37 cellular contexts compared by ENCODE assay signal in genomic region chr9:135482015-135482754, GRCh38. TPM values are rescaled to one million over a fixed set of nuclear protein-coding genes. Genes with fewer than 3 reads are reported as not detected.
A peak's percentile ranks its signal among the peaks of the same experiment; 100 is the strongest.
DNase-seq lines count a peak whose midpoint lies in the region; ATAC-seq, FAIRE-seq and TF ChIP-seq lines count a peak whose summit lies in the region.
"Had no signal": no experiment of that assay in that cellular context is flagged by ENCODE, and none has a peak within 500 bp of the region (broad histone marks: within the 10 kb centered on the region; RNA-seq: fewer than 3 reads in every experiment).

No MANE protein-coding gene starts in this region.

- no peaks in the 10 kb centered on the region for H3K36me3 Mint-ChIP-seq in activated naive CD8-positive, alpha-beta T cell
- no peaks in the 10 kb centered on the region for H3K36me3 Mint-ChIP-seq in activated naive CD8-positive, alpha-beta T cell treated with anti-CD3 and anti-CD28 coated beads, Interleukin-2, amount 50 U/mL, for 24 hours (ENCODE audit: low read depth)
- H3K36me3 Mint-ChIP-seq in activated T-helper 17 cell treated with anti-CD3 and anti-CD28 coated beads, Interleukin-2, amount 50 U/mL, for 72 hours (ENCODE audit: low read depth) = peaks cover 11% of the 10 kb centered on the region
- H3K36me3 Mint-ChIP-seq in immature natural killer cell = no peaks in the 10 kb centered on the region
- H3K36me3 Mint-ChIP-seq: activated naive CD4-positive, alpha-beta T cell treated with anti-CD3 and anti-CD28 coated beads, Interleukin-2, amount 10 ng/mL, durations not matched to agents 7 days and 5 days had no signal

- H3K9me3 ChIP-seq in neuronal stem cell (replicated peaks in 1 of 2; ENCODE audit: control insufficient read depth in 2 of 2, insufficient read depth in 1 of 2, low read depth in 1 of 2, low read length in 2 of 2) (peaks cover 0 to 2% of the 10 kb centered on the region in 2 donors), hepatocyte (ENCODE audit: low read depth) (no peaks in the 10 kb centered on the region)
- H3K9me3 ChIP-seq: breast epithelium, gastroesophageal sphincter, neutrophil, psoas muscle, sigmoid colon, tibial nerve had no signal

- H3K27ac ChIP-seq in neuronal stem cell (replicated peaks; ENCODE audit: low read length) = no peak overlapping the region
- no peak overlapping the region for H3K27ac ChIP-seq in hepatocyte
- H3K27ac ChIP-seq: 22Rv1, breast epithelium, C4-2B, gastroesophageal sphincter, neutrophil, PC-9, psoas muscle, sigmoid colon, tibial nerve had no signal

- H3K27me3 Mint-ChIP-seq in activated naive CD8-positive, alpha-beta T cell = peaks cover 30% of the 10 kb centered on the region
- H3K27me3 Mint-ChIP-seq in activated naive CD8-positive, alpha-beta T cell treated with anti-CD3 and anti-CD28 coated beads, Interleukin-2, amount 50 U/mL, for 24 hours = peaks cover 47% of the 10 kb centered on the region
- H3K27me3 Mint-ChIP-seq in activated T-helper 17 cell treated with anti-CD3 and anti-CD28 coated beads, Interleukin-2, amount 50 U/mL, for 72 hours = peaks cover 6% of the 10 kb centered on the region
- peaks cover 4 to 22% (median 6%) of the 10 kb centered on the region in 3 donors for H3K27me3 Mint-ChIP-seq in immature natural killer cell (ENCODE audit: low read depth in 3 of 3)

- H3K4me1 Mint-ChIP-seq in activated naive CD8-positive, alpha-beta T cell (ENCODE audit: low read depth) = peaks cover 7% of the 10 kb centered on the region
- H3K4me1 Mint-ChIP-seq in activated naive CD8-positive, alpha-beta T cell treated with anti-CD3 and anti-CD28 coated beads, Interleukin-2, amount 50 U/mL, for 24 hours = peaks cover 4% of the 10 kb centered on the region
- no peaks in the 10 kb centered on the region for H3K4me1 Mint-ChIP-seq in activated T-helper 17 cell treated with anti-CD3 and anti-CD28 coated beads, Interleukin-2, amount 50 U/mL, for 72 hours
- H3K4me1 Mint-ChIP-seq in immature natural killer cell = peaks cover 9 to 17% of the 10 kb centered on the region in 2 donors

- no peak overlapping the region for H2BK120ac ChIP-seq in neuronal stem cell (ENCODE audit: low read depth, low read length)

- no peak for FAIRE-seq in GM19239 (lab: Jason Lieb, UNC)
- FAIRE-seq: D721Med had no signal

- peaks cover 6% of the 10 kb centered on the region for H4K20me1 ChIP-seq in hepatocyte (ENCODE audit: insufficient read depth, poor library complexity, severe bottlenecking)

- no peak overlapping the region for H3K4ac ChIP-seq in neuronal stem cell (ENCODE audit: low read length)

- H3K36me3 ChIP-seq in neuronal stem cell (replicated peaks in 1 of 2; ENCODE audit: control insufficient read depth in 2 of 2, insufficient read depth in 2 of 2, low read length in 2 of 2) = peaks cover 39 to 48% of the 10 kb centered on the region in 2 donors
- H3K36me3 ChIP-seq in hepatocyte (replicated peaks; ENCODE audit: insufficient read depth, low read depth) = no peaks in the 10 kb centered on the region
- H3K36me3 ChIP-seq: breast epithelium, neutrophil had no signal

- H2BK12ac ChIP-seq in neuronal stem cell (ENCODE audit: low read length) = no peak overlapping the region

- no peak overlapping the region for H2BK5ac ChIP-seq in neuronal stem cell (ENCODE audit: low read length)

- no peak overlapping the region for H3K18ac ChIP-seq in neuronal stem cell (ENCODE audit: low read length)

- H3K9ac ChIP-seq in neuronal stem cell (ENCODE audit: low read depth, low read length, poor library complexity) = no peak overlapping the region

- H3K79me1 ChIP-seq in neuronal stem cell (ENCODE audit: low read depth, low read length) = peaks cover 17% of the 10 kb centered on the region

- no peak overlapping the region for H4K8ac ChIP-seq in neuronal stem cell (ENCODE audit: low read depth, low read length)

- H4K91ac ChIP-seq in neuronal stem cell (ENCODE audit: low read depth, low read length, poor library complexity) = no peak overlapping the region

- no peaks in the 10 kb centered on the region for H3K27me3 ChIP-seq in neuronal stem cell (ENCODE audit: control insufficient read depth in 3 of 3, insufficient read depth in 3 of 3, low read depth in 1 of 3, low read length in 3 of 3)
- no peaks in the 10 kb centered on the region for H3K27me3 ChIP-seq in hepatocyte
- H3K27me3 ChIP-seq: breast epithelium, gastroesophageal sphincter, sigmoid colon, tibial nerve had no signal

- H3K79me2 ChIP-seq in hepatocyte = peaks cover 34% of the 10 kb centered on the region

- H3K27ac Mint-ChIP-seq in activated naive CD8-positive, alpha-beta T cell = no peak overlapping the region
- no peak overlapping the region for H3K27ac Mint-ChIP-seq in activated naive CD8-positive, alpha-beta T cell treated with anti-CD3 and anti-CD28 coated beads, Interleukin-2, amount 50 U/mL, for 24 hours
- H3K27ac Mint-ChIP-seq in activated T-helper 17 cell treated with anti-CD3 and anti-CD28 coated beads, Interleukin-2, amount 50 U/mL, for 72 hours = no peak overlapping the region
- H3K27ac Mint-ChIP-seq in immature natural killer cell = no peak overlapping the region
- H3K27ac Mint-ChIP-seq: activated CD4-positive, alpha-beta T cell treated with anti-CD3 and anti-CD28 coated beads for 36 hours; activated CD8-positive, alpha-beta T cell treated with anti-CD3 and anti-CD28 coated beads for 36 hours; activated naive CD4-positive, alpha-beta T cell treated with anti-CD3 and anti-CD28 coated beads, Interleukin-2, amount 10 ng/mL, durations not matched to agents 7 days and 5 days had no signal

- no peak overlapping the region for H3K23ac ChIP-seq in neuronal stem cell (ENCODE audit: low read depth, low read length, poor library complexity)

- no peaks in the 10 kb centered on the region for H3K9me2 ChIP-seq in hepatocyte (replicated peaks; ENCODE audit: insufficient read depth)

- H3K9me3 Mint-ChIP-seq in activated naive CD8-positive, alpha-beta T cell (ENCODE audit: low read depth) = no peaks in the 10 kb centered on the region
- no peaks in the 10 kb centered on the region for H3K9me3 Mint-ChIP-seq in activated naive CD8-positive, alpha-beta T cell treated with anti-CD3 and anti-CD28 coated beads, Interleukin-2, amount 50 U/mL, for 24 hours
- no peaks in the 10 kb centered on the region for H3K9me3 Mint-ChIP-seq in activated T-helper 17 cell treated with anti-CD3 and anti-CD28 coated beads, Interleukin-2, amount 50 U/mL, for 72 hours
- H3K9me3 Mint-ChIP-seq in immature natural killer cell = no peaks in the 10 kb centered on the region
- H3K9me3 Mint-ChIP-seq: activated CD8-positive, alpha-beta T cell treated with anti-CD3 and anti-CD28 coated beads for 36 hours; activated naive CD4-positive, alpha-beta T cell treated with anti-CD3 and anti-CD28 coated beads, Interleukin-2, amount 10 ng/mL, durations not matched to agents 7 days and 5 days had no signal

- no peak overlapping the region for H2BK15ac ChIP-seq in neuronal stem cell (ENCODE audit: low read length)

- H3K4me1 ChIP-seq in neuronal stem cell (ENCODE audit: control insufficient read depth in 2 of 2, insufficient read depth in 1 of 2, low read depth in 1 of 2, low read length in 2 of 2) (peaks cover 3 to 4% of the 10 kb centered on the region in 2 donors), hepatocyte (ENCODE audit: insufficient read depth) (peaks cover 7% of the 10 kb centered on the region)

- TF ChIP-seq CTCF in hepatocyte (IDR thresholded peaks at IDR 0.05; ENCODE audit: poor library complexity) = no peak

- no peak for DNase-seq in activated naive CD8-positive, alpha-beta T cell treated with anti-CD3 and anti-CD28 coated beads, Interleukin-2, amount 50 U/mL, for 24 hours
- DNase-seq in immature natural killer cell (no peak), neuronal stem cell (ENCODE audit: low spot score) (no peak), GM19239 (ENCODE audit: insufficient read length, low spot score) (no peak), dermis blood vessel endothelial cell (no peak), hepatocyte (ENCODE audit: low spot score) (no peak)
- DNase-seq: activated CD4-positive, alpha-beta T cell treated with anti-CD3 and anti-CD28 coated beads for 36 hours; activated CD8-positive, alpha-beta memory T cell treated with anti-CD3 and anti-CD28 coated beads, Interleukin-2, amount 50 U/mL, for 48 hours; activated CD8-positive, alpha-beta T cell treated with anti-CD3 and anti-CD28 coated beads for 36 hours; activated naive CD4-positive, alpha-beta T cell treated with anti-CD3 and anti-CD28 coated beads, Interleukin-2, amount 10 ng/mL, durations not matched to agents 7 days and 5 days; amygdala; DND-41; GF-D8; HCEC 1CT; Kasumi-1; left colon; mammary epithelial cell; MV-4-11; NCI-H146; NCI-H345; NCI-H69; PC-9; psoas muscle; SHP77; sigmoid colon; stimulated activated CD4-positive, alpha-beta T cell treated with anti-CD3 and anti-CD28 coated beads, Interleukin-4, amount 100 ng/mL, for 4 hours had no signal

- H3K4me3 Mint-ChIP-seq in activated naive CD8-positive, alpha-beta T cell = peak overlapping the region; percentile 30
- no peak overlapping the region for H3K4me3 Mint-ChIP-seq in activated naive CD8-positive, alpha-beta T cell treated with anti-CD3 and anti-CD28 coated beads, Interleukin-2, amount 50 U/mL, for 24 hours
- H3K4me3 Mint-ChIP-seq in activated T-helper 17 cell treated with anti-CD3 and anti-CD28 coated beads, Interleukin-2, amount 50 U/mL, for 72 hours = peak overlapping the region; percentile 33
- H3K4me3 Mint-ChIP-seq in immature natural killer cell = peak overlapping the region; percentile 23 to 79 (median 36)
- H3K4me3 Mint-ChIP-seq: activated CD4-positive, alpha-beta T cell treated with anti-CD3 and anti-CD28 coated beads for 36 hours; activated CD8-positive, alpha-beta T cell treated with anti-CD3 and anti-CD28 coated beads for 36 hours; activated naive CD4-positive, alpha-beta T cell treated with anti-CD3 and anti-CD28 coated beads, Interleukin-2, amount 10 ng/mL, durations not matched to agents 7 days and 5 days had no signal

- no peak overlapping the region for H2AK5ac ChIP-seq in neuronal stem cell (ENCODE audit: low read depth, low read length)

- H3K4me3 ChIP-seq in neuronal stem cell (ENCODE audit: low read length in 2 of 2) (no peak overlapping the region), hepatocyte (no peak overlapping the region)
- H3K4me3 ChIP-seq: breast epithelium, gastroesophageal sphincter, psoas muscle, sigmoid colon, tibial nerve had no signal

- H3K4me2 ChIP-seq in neuronal stem cell (ENCODE audit: insufficient read depth, low read length, poor library complexity, severe bottlenecking) = no peak overlapping the region
- H3K4me2 ChIP-seq in hepatocyte = no peak overlapping the region

- ATAC-seq in activated naive CD8-positive, alpha-beta T cell treated with anti-CD3 and anti-CD28 coated beads, Interleukin-2, amount 50 U/mL, for 24 hours = no peak
- no peak for ATAC-seq in activated T-helper 17 cell treated with anti-CD3 and anti-CD28 coated beads, Interleukin-2, amount 50 U/mL, for 72 hours (replicated peaks)
- ATAC-seq: activated CD4-positive, alpha-beta T cell treated with anti-CD3 and anti-CD28 coated beads for 36 hours; activated CD8-positive, alpha-beta T cell treated with anti-CD3 and anti-CD28 coated beads for 36 hours; gastroesophageal sphincter; left colon; psoas muscle had no signal

- no CpG with 5 or more reads among the region's 8 CpGs for WGBS in neuronal stem cell (ENCODE audit: extremely low coverage in 2 of 2, insufficient read length in 2 of 2, insufficient replicate concordance in 1 of 2), 2 donors
- 76% methylated on average over 8 of the region's 8 CpGs for WGBS in hepatocyte (ENCODE audit: low lambda C conversion rate, missing lambda C conversion rate)

- H2AFZ ChIP-seq in neuronal stem cell (ENCODE audit: low read length) = no peak overlapping the region
- no peak overlapping the region for H2AFZ ChIP-seq in hepatocyte
- H2AFZ ChIP-seq: PC-9 had no signal

- no peak overlapping the region for H3K14ac ChIP-seq in neuronal stem cell (ENCODE audit: low read length)

RNA-seq across cellular contexts. Expression of gene PPP1R26, which starts 2.6 kb away (rescaled TPM):
- total RNA-seq in activated T-helper 17 cell treated with anti-CD3 and anti-CD28 coated beads, Interleukin-2, amount 50 U/mL, for 72 hours = 1 to 10 TPM; 2.5 to 3.4 TPM
- 1 to 10 TPM in 1 of 3 donors, under 1 TPM in 2; 0.29 to 1.2 (median 0.39) TPM for polyA plus RNA-seq in immature natural killer cell
- polyA plus RNA-seq in neuronal stem cell (2013, experiment 1 of 2) = 20.7 TPM
- polyA plus RNA-seq in neuronal stem cell (2013, experiment 2 of 2) = 20.4 TPM
- total RNA-seq in dermis blood vessel endothelial cell = 17.0 and 20.8 TPM in 2 replicates
- total RNA-seq in hepatocyte = 12.5 and 15.6 TPM in 2 replicates
- polyA plus RNA-seq in hepatocyte = 9.1 and 15.0 TPM in 2 replicates

RNA-seq across cellular contexts. Expression of gene MRPS2, which starts 18.3 kb away (rescaled TPM):
- 10 to 100 TPM; 29.9 to 48.6 TPM for total RNA-seq in activated T-helper 17 cell treated with anti-CD3 and anti-CD28 coated beads, Interleukin-2, amount 50 U/mL, for 72 hours
- 10 to 100 TPM; 28.6 to 53.4 (median 32.9) TPM for polyA plus RNA-seq in immature natural killer cell
- 88.3 TPM for polyA plus RNA-seq in neuronal stem cell (2013, experiment 1 of 2)
- 78.9 TPM for polyA plus RNA-seq in neuronal stem cell (2013, experiment 2 of 2)
- total RNA-seq in dermis blood vessel endothelial cell = 13.4 and 19.5 TPM in 2 replicates
- total RNA-seq in hepatocyte = 22.4 and 28.0 TPM in 2 replicates
- 57.0 and 59.1 TPM in 2 replicates for polyA plus RNA-seq in hepatocyte

RNA-seq across cellular contexts. Expression of gene LCN1, which starts 39.1 kb away (rescaled TPM):
- total RNA-seq in activated T-helper 17 cell treated with anti-CD3 and anti-CD28 coated beads, Interleukin-2, amount 50 U/mL, for 72 hours = not detected
- polyA plus RNA-seq in immature natural killer cell (not detected), hepatocyte (0.63 TPM in 1 of 2 replicates, not detected in the other)
- not detected for polyA plus RNA-seq in neuronal stem cell (2013, experiment 1 of 2)
- not detected for polyA plus RNA-seq in neuronal stem cell (2013, experiment 2 of 2)
- total RNA-seq in dermis blood vessel endothelial cell (not detected in 2 replicates), hepatocyte (not detected in 2 replicates)
- total RNA-seq: activated CD4-positive, alpha-beta T cell treated with anti-CD3 and anti-CD28 coated beads for 36 hours; activated CD8-positive, alpha-beta T cell treated with anti-CD3 and anti-CD28 coated beads for 36 hours; breast epithelium; gastroesophageal sphincter; left colon; mammary epithelial cell; mucosa of gallbladder; PC-9; sigmoid colon; T-helper 2 cell treated with Interferon-gamma antibody and Interleukin-4, amounts not matched to agents 100 ng/mL and 5 ng/mL, for 36 hours; tibial nerve had no signal
- polyA plus RNA-seq: mammary epithelial cell, psoas muscle had no signal
